In genomic region chr14:91685600-91685999, GRCh38 we compare ENCODE assay signal across 24 cellular contexts. TPM values are rescaled to one million over a fixed set of nuclear protein-coding genes. Genes with fewer than 3 reads are reported as not detected.
A peak's percentile ranks its signal among the peaks of the same experiment; 100 is the strongest.
DNase-seq lines count a peak whose midpoint lies in the region; ATAC-seq, FAIRE-seq and TF ChIP-seq lines count a peak whose summit lies in the region.
"Had no signal": no experiment of that assay in that cellular context is flagged by ENCODE, and none has a peak within 500 bp of the region (broad histone marks: within the 10 kb centered on the region; RNA-seq: fewer than 3 reads in every experiment).

No MANE protein-coding gene starts in this region.

- H3K4me3 ChIP-seq in endodermal cell (ENCODE audit: low read length): no peak overlapping the region
- no peak overlapping the region for H3K4me3 ChIP-seq in keratinocyte (ENCODE audit: control insufficient read depth in 2 of 3, extremely low read depth in 1 of 3, insufficient read depth in 2 of 3, low read depth in 1 of 3, low read length in 3 of 3)
- H3K4me3 ChIP-seq in PC-3 (ENCODE audit: low read length): no peak overlapping the region
- H3K4me3 ChIP-seq: BLaER1 treated with 17β-estradiol and CSF1 and Interleukin-3, amounts not matched to agents 10 nM and 100 nM had no signal

- ATAC-seq in foreskin keratinocyte (no peak), PC-3 (no peak), GM21423 (IDR thresholded peaks at IDR 0.05; ENCODE audit: unreplicated experiment) (no peak), HG02571 (IDR thresholded peaks at IDR 0.05; ENCODE audit: unreplicated experiment) (no peak)

- no peaks in the 10 kb centered on the region for H3K36me3 Mint-ChIP-seq in endodermal cell (ENCODE audit: low read depth)

- H3K9me3 Mint-ChIP-seq in endodermal cell: peaks cover 20% of the 10 kb centered on the region
- H3K9me3 Mint-ChIP-seq: CD4-positive, alpha-beta T cell had no signal

- no peaks in the 10 kb centered on the region for H3K9me2 ChIP-seq in PC-3 (replicated peaks; ENCODE audit: low read length)

- no peak overlapping the region for H3K27ac ChIP-seq in endodermal cell (ENCODE audit: low read depth, low read length)
- H3K27ac ChIP-seq in foreskin keratinocyte: no peak overlapping the region
- H3K27ac ChIP-seq in keratinocyte (ENCODE audit: control insufficient read depth, insufficient read depth, low read length): no peak overlapping the region
- no peak overlapping the region for H3K27ac ChIP-seq in PC-3 (ENCODE audit: low read length)
- H3K27ac ChIP-seq: BLaER1 treated with 17β-estradiol and CSF1 and Interleukin-3, amounts not matched to agents 10 nM and 100 nM had no signal

- CTCF ChIA-PET in PC-3 (lab: Charles Lee): no interaction called here

- no peak overlapping the region for H3K27ac Mint-ChIP-seq in endodermal cell
- H3K27ac Mint-ChIP-seq: CD14-positive monocyte; CD4-positive, alpha-beta T cell; CD8-positive, alpha-beta memory T cell had no signal

- H3K9me1 ChIP-seq in keratinocyte (ENCODE audit: control insufficient read depth, extremely low read depth, insufficient read depth, low read length): no peaks in the 10 kb centered on the region

- no peaks in the 10 kb centered on the region for H3K36me3 ChIP-seq in endodermal cell (ENCODE audit: control insufficient read depth, insufficient read depth, low read length)
- H3K36me3 ChIP-seq in keratinocyte (ENCODE audit: control insufficient read depth in 2 of 2, extremely low read depth in 1 of 2, insufficient read depth in 2 of 2, low read length in 2 of 2): no peaks in the 10 kb centered on the region
- no peaks in the 10 kb centered on the region for H3K36me3 ChIP-seq in PC-3 (ENCODE audit: low read depth, low read length)
- H3K36me3 ChIP-seq: BE2C; BLaER1 treated with 17β-estradiol and CSF1 and Interleukin-3, amounts not matched to agents 10 nM and 100 nM had no signal

- WGBS in endodermal cell (ENCODE audit: insufficient coverage in 1 of 2, insufficient read length in 1 of 2), 2 experiments: 75 to 83% methylated on average over 1 of the region's 1 CpG

- no peak overlapping the region for H3K4me3 Mint-ChIP-seq in endodermal cell
- H3K4me3 Mint-ChIP-seq: CD14-positive monocyte; CD4-positive, alpha-beta T cell; CD8-positive, alpha-beta memory T cell had no signal

- intact Hi-C loops in PC-3 (cut with micrococcal nuclease): no loop called here

- H2AFZ ChIP-seq in keratinocyte (ENCODE audit: control insufficient read depth, low read length) (no peak overlapping the region), PC-3 (ENCODE audit: low read length) (no peak overlapping the region)

- H4K20me1 ChIP-seq in keratinocyte (ENCODE audit: control insufficient read depth, extremely low read depth, insufficient read depth, low read length) (no peaks in the 10 kb centered on the region), PC-3 (ENCODE audit: low read length) (no peaks in the 10 kb centered on the region)
- H4K20me1 ChIP-seq: BLaER1 treated with 17β-estradiol and CSF1 and Interleukin-3, amounts not matched to agents 10 nM and 100 nM had no signal

- BruUV-seq in PC-3 (replicated peaks; lab: Mats Ljungman, UMichigan): no TSS peak

- peaks cover 12% of the 10 kb centered on the region for H3K9me3 ChIP-seq in endodermal cell (ENCODE audit: control insufficient read depth, low read length)
- H3K9me3 ChIP-seq in keratinocyte (ENCODE audit: control insufficient read depth, low read depth, low read length): no peaks in the 10 kb centered on the region
- no peaks in the 10 kb centered on the region for H3K9me3 ChIP-seq in PC-3 (ENCODE audit: low read length)
- H3K9me3 ChIP-seq: BE2C had no signal

- no peaks in the 10 kb centered on the region for H3F3A ChIP-seq in PC-3 (ENCODE audit: low read length, unreplicated experiment)

- H3K4me2 ChIP-seq in keratinocyte (ENCODE audit: control insufficient read depth, extremely low read depth, insufficient read depth, low read depth, low read length) (no peak overlapping the region), PC-3 (ENCODE audit: low read length) (no peak overlapping the region)
- H3K4me2 ChIP-seq: BLaER1 treated with 17β-estradiol and CSF1 and Interleukin-3, amounts not matched to agents 10 nM and 100 nM had no signal

- dilution Hi-C loops in keratinocyte (cut with MboI; ENCODE audit: extremely low pct_ligation_motif_present, low sequenced_read_pairs): no loop called here

- no peak overlapping the region for H3K9ac ChIP-seq in endodermal cell (ENCODE audit: extremely low read depth, low read length, poor library complexity, severe bottlenecking)
- no peak overlapping the region for H3K9ac ChIP-seq in keratinocyte (ENCODE audit: control insufficient read depth, extremely low read depth, insufficient read depth, low read length)
- no peak overlapping the region for H3K9ac ChIP-seq in PC-3 (ENCODE audit: low read length)
- H3K9ac ChIP-seq: BLaER1 treated with 17β-estradiol and CSF1 and Interleukin-3, amounts not matched to agents 10 nM and 100 nM had no signal

- no peaks in the 10 kb centered on the region for H3K4me1 Mint-ChIP-seq in endodermal cell
- H3K4me1 Mint-ChIP-seq: CD14-positive monocyte had no signal

- POLR2A ChIA-PET in PC-3 (lab: Charles Lee; ENCODE audit: unreplicated experiment): no interaction called here

- H3K4me1 ChIP-seq in endodermal cell (ENCODE audit: control insufficient read depth, insufficient read depth, low read length) (no peaks in the 10 kb centered on the region), foreskin keratinocyte (no peaks in the 10 kb centered on the region), keratinocyte (ENCODE audit: control insufficient read depth, extremely low read depth, insufficient read depth, low read length) (no peaks in the 10 kb centered on the region), PC-3 (ENCODE audit: insufficient read depth, low read length) (no peaks in the 10 kb centered on the region)
- H3K4me1 ChIP-seq: BE2C; BLaER1 treated with 17β-estradiol and CSF1 and Interleukin-3, amounts not matched to agents 10 nM and 100 nM had no signal

- TF ChIP-seq CTCF in endodermal cell (conservative IDR thresholded peaks at IDR 0.05) (no peak), foreskin keratinocyte (conservative IDR thresholded peaks at IDR 0.05) (no peak), keratinocyte (optimal IDR thresholded peaks at IDR 0.05 in 1 of 3, IDR thresholded peaks at IDR 0.05 in 1 of 3, conservative IDR thresholded peaks at IDR 0.05 in 1 of 3; ENCODE audit: extremely low read depth in 1 of 3, insufficient read depth in 2 of 3, low read length in 3 of 3) (no peak), PC-3 (conservative IDR thresholded peaks at IDR 0.05; ENCODE audit: low read depth, low read length) (no peak)

- H3K27me3 ChIP-seq in endodermal cell (ENCODE audit: control insufficient read depth, insufficient read depth, low read length, poor library complexity, severe bottlenecking) (no peaks in the 10 kb centered on the region), foreskin keratinocyte (no peaks in the 10 kb centered on the region), keratinocyte (ENCODE audit: control insufficient read depth, extremely low read depth, insufficient read depth, low read length) (no peaks in the 10 kb centered on the region), PC-3 (ENCODE audit: low read length) (0 out of 2 replicates have a peak, but pooled peaks cover 6% of the 10 kb centered on the region)
- H3K27me3 ChIP-seq: BE2C; BLaER1 treated with 17β-estradiol and CSF1 and Interleukin-3, amounts not matched to agents 10 nM and 100 nM had no signal

- DNase-seq in endodermal cell: peak; percentile 50
- DNase-seq in foreskin keratinocyte: peak; percentile 20 to 33
- no peak for DNase-seq in keratinocyte (ENCODE audit: low read depth, low spot score)
- no peak for DNase-seq in PC-3
- DNase-seq: AML-193; BE2C; Calu3; CD4-positive, alpha-beta T cell; CD8-positive, alpha-beta memory T cell; DMS79 treated with DMSO at 0.1 percent for 48 hours; GF-D8; H7; HCEC 1CT had no signal

- H3K79me2 ChIP-seq in keratinocyte (ENCODE audit: control insufficient read depth, insufficient read depth, low read length) (no peaks in the 10 kb centered on the region), PC-3 (ENCODE audit: low read length) (no peaks in the 10 kb centered on the region)

- peak; percentile 5 for FAIRE-seq in keratinocyte (lab: Jason Lieb, UNC)
- FAIRE-seq: GM12891, GM18507, H1 had no signal

- no peaks in the 10 kb centered on the region for H3K27me3 Mint-ChIP-seq in endodermal cell (ENCODE audit: insufficient read depth)
- H3K27me3 Mint-ChIP-seq: CD4-positive, alpha-beta T cell; CD8-positive, alpha-beta memory T cell had no signal

RNA-seq across cellular contexts. Expression of gene CATSPERB, which starts 46.3 kb away (rescaled TPM):
- total RNA-seq in endodermal cell (under 1 TPM in 1 of 2 donors, not detected in 1; 0.64 TPM), foreskin keratinocyte (0.18 and 0.34 TPM in 2 replicates), PC-3 (2014; rRNA removed) (not detected in 2 replicates)
- not detected for polyA plus RNA-seq in endodermal cell (2013, experiment 1 of 2)
- not detected for polyA plus RNA-seq in endodermal cell (2013, experiment 2 of 2)
- polyA plus RNA-seq in foreskin keratinocyte (0.07 and 0.11 TPM in 2 replicates), keratinocyte (0.49 to 1.1 TPM (median 1.1 TPM) in 3 replicates)
- 0.92 TPM for polyA plus RNA-seq in keratinocyte (2011; ENCODE audit: low read depth)
- 0.21 and 0.49 TPM in 2 replicates for polyA plus RNA-seq in keratinocyte (2011; cell fraction: cytosol; rRNA removed)
- polyA plus RNA-seq in keratinocyte (2011; cell fraction: nucleus; rRNA removed): 4.0 and 5.1 TPM in 2 replicates
- polyA plus RNA-seq in keratinocyte (2012; ENCODE audit: low replicate concordance): 0.18 and 0.48 TPM in 2 replicates
- 0.23 to 3.7 TPM (median 1.8 TPM) in 3 replicates for polyA minus RNA-seq in keratinocyte
- polyA minus RNA-seq in keratinocyte (2011; cell fraction: cytosol; rRNA and poly(A)+ RNA removed): not detected
- 1.9 and 4.5 TPM in 2 replicates for polyA minus RNA-seq in keratinocyte (2011; cell fraction: nucleus; rRNA and poly(A)+ RNA removed)
- total RNA-seq: A172, A673, Daoy, G401 had no signal
- polyA plus RNA-seq: CD14-positive monocyte had no signal

Comparison
In these comparisons a context has a peak if more than half of its experiments do, and no peak if none do; other contexts are left out.
1. DNase-seq: peak in endodermal cell (single experiment) and foreskin keratinocyte (2 of 2); none in keratinocyte (single experiment) and PC-3 (single experiment).